In the genomic region with DNA sequence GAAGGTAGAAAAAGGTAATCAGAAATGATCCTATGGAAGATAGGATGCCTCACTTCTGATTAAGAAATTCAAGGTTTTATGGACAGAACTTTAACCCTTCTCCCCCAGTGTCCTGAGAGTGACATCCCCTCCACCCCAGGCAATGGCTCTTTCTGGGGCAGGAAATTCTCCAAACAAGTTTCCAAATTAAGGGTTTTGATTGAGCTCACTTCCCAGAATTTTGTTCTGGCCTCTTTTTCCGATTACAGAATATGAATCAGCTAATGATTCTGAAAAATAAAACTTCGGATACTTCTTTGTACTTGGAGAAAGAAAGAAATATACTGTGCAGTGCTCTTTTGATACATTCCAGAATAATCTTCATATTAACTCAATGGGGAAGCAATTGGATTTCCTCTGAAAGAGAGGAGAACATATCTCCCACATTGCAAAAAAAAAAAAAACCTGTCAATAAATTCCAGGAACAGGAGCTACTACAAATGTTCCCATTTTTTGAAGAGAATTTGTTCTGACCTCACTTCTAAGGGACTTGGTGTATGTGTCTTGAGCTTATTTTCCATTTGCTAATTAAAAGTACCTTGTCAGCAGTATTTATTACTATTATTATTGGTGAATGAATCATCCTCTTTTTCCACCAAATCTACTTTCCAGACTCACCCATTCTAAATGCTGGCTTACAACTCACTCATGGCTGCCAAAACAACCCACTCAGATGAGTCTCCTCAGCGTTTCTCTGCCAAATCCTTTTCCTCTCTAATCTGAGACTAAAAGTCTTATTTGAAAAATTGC, we compare ENCODE assay signal across 12 cellular contexts. TPM values are rescaled to one million over a fixed set of nuclear protein-coding genes. Genes with fewer than 3 reads are reported as not detected.
DNase-seq lines count a peak whose midpoint lies in the region; ATAC-seq and TF ChIP-seq lines count a peak whose summit lies in the region.
"Had no signal": no experiment of that assay in that cellular context is flagged by ENCODE, and none has a peak within 500 bp of the region (broad histone marks: within the 10 kb centered on the region; RNA-seq: fewer than 3 reads in every experiment).

No MANE protein-coding gene starts in this region.

- H3K27ac ChIP-seq in RWPE1, result no peak overlapping the region
- peak overlapping the region; percentile 37 for H3K27ac ChIP-seq in psoas muscle
- H3K27ac ChIP-seq in stomach, result peak overlapping the region in 2 of 5 donors; percentile 2 to 12
- H3K27ac ChIP-seq: upper lobe of left lung had no signal

- 12 to 14% (median 13%) methylated on average over 3 of the region's 3 CpGs for WGBS in psoas muscle, 3 donors
- 50 to 73% (median 65%) methylated on average over 3 of the region's 3 CpGs for WGBS in stomach, 5 donors

- ATAC-seq in psoas muscle (peak; percentile 27 to 63 (median 46)), GM18861 (IDR thresholded peaks at IDR 0.05; ENCODE audit: unreplicated experiment) (no peak), GM19328 (IDR thresholded peaks at IDR 0.05; ENCODE audit: unreplicated experiment) (no peak)
- ATAC-seq: activated CD4-positive, alpha-beta T cell treated with anti-CD3 and anti-CD28 coated beads for 36 hours had no signal

- H3K4me1 ChIP-seq in psoas muscle (no peaks in the 10 kb centered on the region), stomach (no peaks in the 10 kb centered on the region)
- H3K4me1 ChIP-seq: upper lobe of left lung had no signal

- H3K36me3 ChIP-seq in psoas muscle (ENCODE audit: insufficient read depth in 1 of 2, low read depth in 1 of 2), result no peaks in the 10 kb centered on the region
- no peaks in the 10 kb centered on the region for H3K36me3 ChIP-seq in stomach
- H3K36me3 ChIP-seq: upper lobe of left lung had no signal

- intact Hi-C loops in psoas muscle (cut with DNase I) (no loop called here), stomach (cut with DNase I; ENCODE audit: low total_unique reads) (no loop called here)

- DNase-seq in AG20443 (ENCODE audit: low spot score) (peak; percentile 82), RWPE1 (ENCODE audit: low spot score) (peak; percentile 20), fibroblast of the aortic adventitia (ENCODE audit: low read depth) (peak; percentile 88), psoas muscle (no peak), stomach (no peak), amniotic stem cell (lab: John Stamatoyannopoulos, UW) (no peak)
- DNase-seq: activated CD4-positive, alpha-beta T cell treated with anti-CD3 and anti-CD28 coated beads for 36 hours; activated gamma-delta T cell; CD4-positive, CD25-positive, alpha-beta regulatory T cell; upper lobe of left lung had no signal

- H3K27me3 ChIP-seq in psoas muscle (ENCODE audit: insufficient read depth in 3 of 3, low read length in 2 of 3), result no peaks in the 10 kb centered on the region
- H3K27me3 ChIP-seq in stomach, result no peaks in the 10 kb centered on the region
- H3K27me3 ChIP-seq: upper lobe of left lung had no signal

- CTCF ChIA-PET in RWPE1 (lab: Yijun Ruan, JAX), result interaction anchor here (0.6 kb wide), 1 partner anchor 48 kb away, joined by 3 read pairs; no protein-coding TSS in a partner anchor

- POLR2A ChIA-PET in RWPE1 (lab: Yijun Ruan, JAX; ENCODE audit: low non-redundant PET), result no interaction called here

- TF ChIP-seq EP300 in stomach (IDR thresholded peaks at IDR 0.05), result no peak

- H3K4me3 ChIP-seq in fibroblast of the aortic adventitia (ENCODE audit: low read depth, low read length), result no peak overlapping the region
- no peak overlapping the region for H3K4me3 ChIP-seq in psoas muscle
- no peak overlapping the region for H3K4me3 ChIP-seq in stomach
- H3K4me3 ChIP-seq: upper lobe of left lung had no signal

- no peaks in the 10 kb centered on the region for H3K9me3 ChIP-seq in psoas muscle
- H3K9me3 ChIP-seq in stomach, result no peaks in the 10 kb centered on the region
- H3K9me3 ChIP-seq: upper lobe of left lung had no signal

- no peak for TF ChIP-seq POLR2A in stomach (IDR thresholded peaks at IDR 0.05)

- no peak for TF ChIP-seq CTCF in RWPE1 (conservative IDR thresholded peaks at IDR 0.05; ENCODE audit: low read depth)
- no peak for TF ChIP-seq CTCF in fibroblast of the aortic adventitia (IDR thresholded peaks at IDR 0.05; ENCODE audit: insufficient read depth, low read length)
- TF ChIP-seq CTCF in psoas muscle (IDR thresholded peaks at IDR 0.05), result no peak
- TF ChIP-seq CTCF in stomach (IDR thresholded peaks at IDR 0.05), result no peak

RNA-seq across cellular contexts. Expression of gene TASP1, which starts 33.0 kb away (rescaled TPM):
- total RNA-seq in fibroblast of the aortic adventitia (ENCODE audit: low replicate concordance) (6.5 and 11.3 TPM in 2 replicates), psoas muscle (1 to 10 TPM; 2.9 to 4.8 (median 3.4) TPM), stomach (10 to 100 TPM in 2 of 5 donors, 1 to 10 TPM in 3; 2.9 to 33.8 (median 9.3) TPM)
- polyA plus RNA-seq in psoas muscle (1 to 10 TPM; 1.8 to 3.5 (median 3.2) TPM), stomach (1 to 10 TPM; 4.2 to 4.8 (median 4.3) TPM)

Comparison
In these comparisons a context has a peak if more than half of its experiments do, and no peak if none do; other contexts are left out.
1. DNase-seq: peak in AG20443 (single experiment), RWPE1 (single experiment) and fibroblast of the aortic adventitia (single experiment); none in psoas muscle (0 of 2), stomach (single experiment) and amniotic stem cell (single experiment).
2. ATAC-seq: peak in psoas muscle (4 of 4); none in GM18861 (single experiment) and GM19328 (single experiment).